8 cellular contexts compared by ENCODE assay signal in genomic region chr7:24979470-24979862, GRCh38. TPM values are rescaled to one million over a fixed set of nuclear protein-coding genes. Genes with fewer than 3 reads are reported as not detected.
DNase-seq lines count a peak whose midpoint lies in the region; ATAC-seq and TF ChIP-seq lines count a peak whose summit lies in the region.

No MANE protein-coding gene starts in this region.

- no CpG with 5 or more reads among the region's 42 CpGs for WGBS in iPS DF 6.9 (ENCODE audit: insufficient coverage, insufficient read length)

- DNase-seq in DMS79 (lab: John Stamatoyannopoulos, UW) (peak; percentile 18), HL-60 (ENCODE audit: low read depth in 1 of 2, low spot score in 1 of 2) (peak; percentile 32 to 65), T-helper 1 cell (peak; percentile 61 to 88 (median 73)), amniotic stem cell (lab: John Stamatoyannopoulos, UW) (peak; percentile 71), iPS DF 6.9 (ENCODE audit: low read depth, low spot score) (no peak), kidney glomerular epithelial cell (lab: John Stamatoyannopoulos, UW) (no peak)

- H3K4me3 ChIP-seq in HL-60 (replicated peaks; ENCODE audit: insufficient read depth, low read length): peak overlapping the region; percentile 80
- H3K4me3 ChIP-seq in iPS DF 6.9 (ENCODE audit: low read length): peak overlapping the region; percentile 58; the same call in 1 of the 2 replicates
- H3K4me3 ChIP-seq in skeletal muscle tissue (ENCODE audit: low read length in 3 of 3): peak overlapping the region; percentile 57 to 94 (median 75)

- H3K4me1 ChIP-seq in iPS DF 6.9 (ENCODE audit: control insufficient read depth, insufficient read depth, low read length): peaks cover 3% of the 10 kb centered on the region; the same call in 1 of the 2 replicates
- H3K4me1 ChIP-seq in skeletal muscle tissue (ENCODE audit: control insufficient read depth in 3 of 3, insufficient read depth in 3 of 3, low read length in 3 of 3): peaks cover 13 to 29% (median 19%) of the 10 kb centered on the region in 3 donors

- peak overlapping the region; percentile 12 to 76 (median 76) for H3K9ac ChIP-seq in skeletal muscle tissue (ENCODE audit: low read depth in 1 of 3, low read length in 3 of 3)

- ATAC-seq in GM19468 (IDR thresholded peaks at IDR 0.05; ENCODE audit: extremely low read depth, unreplicated experiment): peak; percentile 33

- H3K27me3 ChIP-seq in HL-60 (ENCODE audit: insufficient read depth, poor library complexity, severe bottlenecking): peaks cover 15% of the 10 kb centered on the region
- H3K27me3 ChIP-seq in iPS DF 6.9 (ENCODE audit: control insufficient read depth, insufficient read depth, low read length): peaks cover 12% of the 10 kb centered on the region
- H3K27me3 ChIP-seq in skeletal muscle tissue (ENCODE audit: control insufficient read depth in 3 of 3, insufficient read depth in 3 of 3, low read length in 3 of 3): peaks cover 0 to 3% (median 0%) of the 10 kb centered on the region in 3 donors

- H3K27ac ChIP-seq in HL-60 (replicated peaks): peak overlapping the region; percentile 39
- H3K27ac ChIP-seq in iPS DF 6.9 (ENCODE audit: low read length): no peak overlapping the region
- H3K27ac ChIP-seq in skeletal muscle tissue (ENCODE audit: low read depth, low read length): peak overlapping the region; percentile 48

- H3K9me3 ChIP-seq in iPS DF 6.9 (ENCODE audit: control insufficient read depth, insufficient read depth, low read length): no peaks in the 10 kb centered on the region
- H3K9me3 ChIP-seq in skeletal muscle tissue (ENCODE audit: control insufficient read depth in 3 of 3, low read length in 3 of 3): no peaks in the 10 kb centered on the region

- no peaks in the 10 kb centered on the region for H3K36me3 ChIP-seq in iPS DF 6.9 (ENCODE audit: control insufficient read depth, insufficient read depth, low read length)
- H3K36me3 ChIP-seq in skeletal muscle tissue (ENCODE audit: control insufficient read depth in 3 of 3, insufficient read depth in 3 of 3, low read length in 3 of 3): no peaks in the 10 kb centered on the region

- TF ChIP-seq CTCF in HL-60 (IDR thresholded peaks at IDR 0.05; ENCODE audit: insufficient read depth, low read length): no peak

RNA-seq across cellular contexts. Expression of gene OSBPL3, which starts 0.5 kb away (rescaled TPM):
- total RNA-seq in skeletal muscle tissue: 2.6 TPM

Comparison
In these comparisons a context has a peak if more than half of its experiments do, and no peak if none do; other contexts are left out.
1. DNase-seq: peak in DMS79 (single experiment), HL-60 (2 of 2), T-helper 1 cell (5 of 5) and amniotic stem cell (single experiment); none in iPS DF 6.9 (single experiment) and kidney glomerular epithelial cell (single experiment).
2. Peak in every context shown above with its lines, with median percentiles within 50 percentile points of each other: H3K4me3 ChIP-seq.